ENCODE assay signal across 8 cellular contexts in genomic region chr17:9021158-9021984, GRCh38. TPM values are rescaled to one million over a fixed set of nuclear protein-coding genes. Genes with fewer than 3 reads are reported as not detected.
DNase-seq lines count a peak whose midpoint lies in the region; ATAC-seq and TF ChIP-seq lines count a peak whose summit lies in the region.

NTN1 (plus strand) TSS chr17:9021510; CDS start chr17:9022374, 864 bp downstream.

- peak in 2 of 4 donors; percentile 43 to 60 for TF ChIP-seq POLR2A in esophagus squamous epithelium (IDR thresholded peaks at IDR 0.05)

- peak within 1 kb of the TSS; percentile 75 to 94 (median 91) for H3K27ac ChIP-seq in esophagus squamous epithelium

- intact Hi-C loops in esophagus squamous epithelium (cut with DNase I), result loop anchor here (10.0 kb wide), 1 partner anchor 223 kb away; no protein-coding TSS in a partner anchor

- H3K9me3 Mint-ChIP-seq in naive thymus-derived CD8-positive, alpha-beta T cell, result no peaks in the 10 kb centered on the region
- H3K9me3 Mint-ChIP-seq in stimulated activated naive CD8-positive, alpha-beta T cell treated with anti-CD3 and anti-CD28 coated beads, Interleukin-15, amount 100 ng/mL, for 72 hours, result no peaks in the 10 kb centered on the region

- POLR2A ChIA-PET in naive thymus-derived CD8-positive, alpha-beta T cell (lab: Charles Lee), result interaction anchor here (0.8 kb wide), 1 partner anchor 123 kb away, joined by 3 read pairs; no protein-coding TSS in a partner anchor

- ATAC-seq in GM21367 (IDR thresholded peaks at IDR 0.05; ENCODE audit: unreplicated experiment), result peak; percentile 44
- peak; percentile 80 to 86 for ATAC-seq in naive thymus-derived CD8-positive, alpha-beta T cell
- ATAC-seq in stimulated activated naive CD8-positive, alpha-beta T cell treated with anti-CD3 and anti-CD28 coated beads, Interleukin-15, amount 100 ng/mL, for 72 hours, result peak; percentile 87

- peaks cover 0 to 5% (median 0%) of the 10 kb centered on the region in 3 donors for H3K36me3 Mint-ChIP-seq in naive thymus-derived CD8-positive, alpha-beta T cell

- 1% methylated on average over 11 of the region's 111 CpGs; no CpG with 5 or more reads in 1 of the 2 donors for WGBS in esophagus squamous epithelium, 2 donors

- H3K9me3 ChIP-seq in BE2C (no peaks in the 10 kb centered on the region), MG63 (no peaks in the 10 kb centered on the region), esophagus squamous epithelium (no peaks in the 10 kb centered on the region)

- in situ Hi-C loops in G401 (cut with HindIII; ENCODE audit: low sequenced_read_pairs), result no loop called here

- H3K27ac Mint-ChIP-seq in naive thymus-derived CD8-positive, alpha-beta T cell, result no peak within 1 kb of the TSS
- H3K27ac Mint-ChIP-seq in stimulated activated naive CD8-positive, alpha-beta T cell treated with anti-CD3 and anti-CD28 coated beads, Interleukin-15, amount 100 ng/mL, for 72 hours, result peak within 1 kb of the TSS; percentile 28 to 77

- H3K27me3 ChIP-seq in BE2C (peaks cover 29% of the 10 kb centered on the region), MG63 (peaks cover 27% of the 10 kb centered on the region), esophagus squamous epithelium (peaks cover 0 to 48% (median 0%) of the 10 kb centered on the region in 4 donors)

- H3K4me1 Mint-ChIP-seq in naive thymus-derived CD8-positive, alpha-beta T cell, result peaks cover 5 to 18% (median 11%) of the 10 kb centered on the region in 4 donors
- H3K4me1 Mint-ChIP-seq in stimulated activated naive CD8-positive, alpha-beta T cell treated with anti-CD3 and anti-CD28 coated beads, Interleukin-15, amount 100 ng/mL, for 72 hours, result peaks cover 9% of the 10 kb centered on the region

- DNase-seq in BE2C (peak; percentile 15), MG63 (peak; percentile 57), activated T-cell treated with anti-CD3 and anti-CD28 coated beads for 24 hours (ENCODE audit: low read depth) (peak; percentile 40), esophagus squamous epithelium (lab: John Stamatoyannopoulos, UW) (no peak), G401 (ENCODE audit: low spot score) (no peak)
- peak in 9 of 10 donors; percentile 28 to 61 (median 48) for DNase-seq in naive thymus-derived CD8-positive, alpha-beta T cell
- peak; percentile 63 to 71 for DNase-seq in stimulated activated naive CD8-positive, alpha-beta T cell treated with anti-CD3 and anti-CD28 coated beads, Interleukin-15, amount 100 ng/mL, for 72 hours

- H3K4me3 ChIP-seq in BE2C (ENCODE audit: low read depth, low read length), result no peak within 1 kb of the TSS
- peak within 1 kb of the TSS; percentile 56 for H3K4me3 ChIP-seq in MG63
- peak within 1 kb of the TSS; percentile 70 to 89 (median 80) for H3K4me3 ChIP-seq in esophagus squamous epithelium

- no peak for TF ChIP-seq CTCF in BE2C (IDR thresholded peaks at IDR 0.05; ENCODE audit: low read depth, low read length)
- TF ChIP-seq CTCF in esophagus squamous epithelium (IDR thresholded peaks at IDR 0.05), result no peak

- H3K4me1 ChIP-seq in BE2C (no peaks in the 10 kb centered on the region), esophagus squamous epithelium (peaks cover 15 to 59% (median 22%) of the 10 kb centered on the region in 3 donors)

- H3K36me3 ChIP-seq in BE2C (no peaks in the 10 kb centered on the region), MG63 (no peaks in the 10 kb centered on the region), esophagus squamous epithelium (no peaks in the 10 kb centered on the region)

- H3K4me3 Mint-ChIP-seq in naive thymus-derived CD8-positive, alpha-beta T cell, result peak within 1 kb of the TSS; percentile 65 to 93 (median 79)
- H3K4me3 Mint-ChIP-seq in stimulated activated naive CD8-positive, alpha-beta T cell treated with anti-CD3 and anti-CD28 coated beads, Interleukin-15, amount 100 ng/mL, for 72 hours, result peak within 1 kb of the TSS; percentile 83 to 84

- H3K27me3 Mint-ChIP-seq in naive thymus-derived CD8-positive, alpha-beta T cell, result peaks cover 24 to 45% (median 37%) of the 10 kb centered on the region in 5 donors
- H3K27me3 Mint-ChIP-seq in stimulated activated naive CD8-positive, alpha-beta T cell treated with anti-CD3 and anti-CD28 coated beads, Interleukin-15, amount 100 ng/mL, for 72 hours, result peaks cover 64% of the 10 kb centered on the region

RNA-seq across cellular contexts. Expression of gene NTN1, which starts in this region (rescaled TPM):
- polyA plus RNA-seq in BE2C (2012; ENCODE audit: insufficient read depth, insufficient read length, low read depth), result not detected
- total RNA-seq in MG63 (2014; rRNA removed; shearing (Covaris generic); ENCODE audit: low replicate concordance), result 0.79 TPM in 1 of 2 replicates, not detected in the other
- total RNA-seq in esophagus squamous epithelium, result 10 to 100 TPM in 3 of 4 donors, 1 to 10 TPM in 1; 9.8 to 33.6 (median 17.6) TPM
- under 1 TPM in 1 of 2 experiments, not detected in 1; 0.05 TPM for total RNA-seq in naive thymus-derived CD8-positive, alpha-beta T cell
- polyA plus RNA-seq in naive thymus-derived CD8-positive, alpha-beta T cell, result not detected
- not detected in 2 replicates for total RNA-seq in G401 (2014; rRNA removed; shearing (Covaris generic))

Comparison
In these comparisons a context has a peak if more than half of its experiments do, and no peak if none do; other contexts are left out.
1. Peak in DNase-seq and H3K4me3 ChIP-seq in MG63; RNA of the gene not detected or under 1 TPM.
2. Peak in DNase-seq and ATAC-seq in naive thymus-derived CD8-positive, alpha-beta T cell; RNA of the gene not detected or under 1 TPM.
3. DNase-seq: peak in BE2C (single experiment), activated T-cell treated with anti-CD3 and anti-CD28 coated beads for 24 hours (single experiment) and stimulated activated naive CD8-positive, alpha-beta T cell treated with anti-CD3 and anti-CD28 coated beads, Interleukin-15, amount 100 ng/mL, for 72 hours (2 of 2); none in esophagus squamous epithelium (single experiment) and G401 (single experiment).
4. H3K27ac Mint-ChIP-seq: peak in stimulated activated naive CD8-positive, alpha-beta T cell treated with anti-CD3 and anti-CD28 coated beads, Interleukin-15, amount 100 ng/mL, for 72 hours (2 of 2); none in naive thymus-derived CD8-positive, alpha-beta T cell (0 of 10).
5. Peak in every context shown above with its lines, with median percentiles within 50 percentile points of each other: ATAC-seq.